21 cellular contexts compared by ENCODE assay signal in the genomic region with DNA sequence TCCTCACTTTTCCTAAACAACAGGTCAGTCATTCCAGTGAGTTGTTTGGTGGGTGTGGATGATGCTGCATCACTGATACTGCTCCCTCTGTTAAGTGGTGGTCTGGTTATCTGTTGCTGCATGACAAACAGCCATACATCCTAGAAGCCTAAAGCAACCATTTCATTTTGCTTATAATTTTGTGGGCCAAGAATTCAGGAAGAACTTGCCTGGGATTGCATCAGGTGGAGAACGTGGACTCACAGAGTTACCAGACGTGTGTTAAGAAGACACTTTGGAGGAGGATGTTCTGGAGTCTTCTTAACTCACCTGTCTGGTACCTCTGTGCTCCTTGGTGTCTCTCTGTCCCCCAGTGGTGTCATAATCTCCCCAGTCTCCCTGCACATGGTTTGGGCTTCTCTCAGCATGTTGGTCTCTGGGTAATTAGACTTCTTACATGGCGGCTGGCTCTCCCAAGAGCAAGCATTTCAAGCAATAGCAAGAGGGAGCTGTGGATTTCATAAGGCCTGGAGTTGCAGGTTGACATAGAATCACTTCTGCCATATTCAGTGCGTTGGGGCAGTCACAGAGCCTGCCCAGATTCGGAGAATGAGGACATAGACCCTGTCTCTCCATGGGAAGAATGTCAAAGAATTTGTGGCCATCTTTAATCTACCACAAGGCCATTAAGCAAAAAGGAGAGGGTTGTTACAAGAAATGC. TPM values are rescaled to one million over a fixed set of nuclear protein-coding genes. Genes with fewer than 3 reads are reported as not detected.
DNase-seq lines count a peak whose midpoint lies in the region; ATAC-seq, FAIRE-seq and TF ChIP-seq lines count a peak whose summit lies in the region.
"Had no signal": no experiment of that assay in that cellular context is flagged by ENCODE, and none has a peak within 500 bp of the region (broad histone marks: within the 10 kb centered on the region; RNA-seq: fewer than 3 reads in every experiment).

No MANE protein-coding gene starts in this region.

- H3K27ac Mint-ChIP-seq in endodermal cell (peak overlapping the region; percentile 32), natural killer cell (peak overlapping the region in 1 of 2 donors; percentile 25)
- peak overlapping the region; percentile 91 for H3K27ac Mint-ChIP-seq in stimulated activated naive B cell treated with anti-CD40 and anti-IgM and Interleukin-4, amounts not matched to agents 10 μg/mL and 1 μg/mL and 100 μg/mL, for 72 hours
- H3K27ac Mint-ChIP-seq: activated CD4-positive, alpha-beta T cell treated with anti-CD3 and anti-CD28 coated beads, Interleukin-2, amount 10 ng/mL, durations not matched to agents 24 days and 14 days; activated CD8-positive, alpha-beta memory T cell treated with anti-CD3 and anti-CD28 coated beads, Interleukin-2, amount 10 ng/mL, durations not matched to agents 7 days and 5 days had no signal

- H3K4me2 ChIP-seq in hepatocyte = no peak overlapping the region

- H2AFZ ChIP-seq in hepatocyte = no peak overlapping the region

- no peak overlapping the region for H3K9ac ChIP-seq in endodermal cell (ENCODE audit: extremely low read depth, low read length, poor library complexity, severe bottlenecking)

- peak; percentile 51 for FAIRE-seq in GM12891 (lab: Jason Lieb, UNC)
- FAIRE-seq: HepG2, TTC549, urothelium cell line had no signal

- no peak for TF ChIP-seq POLR2A in GM12891 (IDR thresholded peaks at IDR 0.05; ENCODE audit: low read depth, low read length)

- H3K9me3 ChIP-seq in SJSA1 (replicated peaks) (no peaks in the 10 kb centered on the region), endodermal cell (ENCODE audit: control insufficient read depth, low read length) (no peaks in the 10 kb centered on the region), hepatocyte (ENCODE audit: low read depth) (no peaks in the 10 kb centered on the region)
- H3K9me3 ChIP-seq: gastroesophageal sphincter had no signal

- H3K9me3 Mint-ChIP-seq in endodermal cell = no peaks in the 10 kb centered on the region
- no peaks in the 10 kb centered on the region for H3K9me3 Mint-ChIP-seq in stimulated activated naive B cell treated with anti-CD40 and anti-IgM and Interleukin-4, amounts not matched to agents 10 μg/mL and 1 μg/mL and 100 μg/mL, for 72 hours
- H3K9me3 Mint-ChIP-seq in natural killer cell = no peaks in the 10 kb centered on the region
- H3K9me3 Mint-ChIP-seq: activated CD4-positive, alpha-beta T cell treated with anti-CD3 and anti-CD28 coated beads, Interleukin-2, amount 10 ng/mL, durations not matched to agents 24 days and 14 days; nephron had no signal

- WGBS in endodermal cell (ENCODE audit: insufficient coverage in 1 of 2, insufficient read length in 1 of 2), 2 experiments = 73 to 93% methylated on average over 3 to 5 of the region's 5 CpGs
- WGBS in hepatocyte (ENCODE audit: low lambda C conversion rate, missing lambda C conversion rate) = over 99% methylated on average over 5 of the region's 5 CpGs

- intact Hi-C loops in natural killer cell (cut with micrococcal nuclease) = loop anchor here (5.0 kb wide), 1 partner anchor 37 kb away; no protein-coding TSS in a partner anchor

- no peaks in the 10 kb centered on the region for H3K36me3 ChIP-seq in SJSA1
- no peaks in the 10 kb centered on the region for H3K36me3 ChIP-seq in endodermal cell (ENCODE audit: control insufficient read depth, insufficient read depth, low read length)
- no peaks in the 10 kb centered on the region for H3K36me3 ChIP-seq in hepatocyte (replicated peaks; ENCODE audit: insufficient read depth, low read depth)
- H3K36me3 ChIP-seq: gastroesophageal sphincter had no signal

- H4K20me1 ChIP-seq in hepatocyte (ENCODE audit: insufficient read depth, poor library complexity, severe bottlenecking) = peaks cover 88% of the 10 kb centered on the region

- peaks cover 100% of the 10 kb centered on the region for H3K79me2 ChIP-seq in hepatocyte

- no peaks in the 10 kb centered on the region for H3K9me2 ChIP-seq in hepatocyte (replicated peaks; ENCODE audit: insufficient read depth)

- DNase-seq in GM12891 (ENCODE audit: insufficient read length, low spot score) (no peak), SJSA1 (ENCODE audit: low read depth in 1 of 2, low spot score in 2 of 2) (no peak), endodermal cell (no peak), islet precursor cell (no peak), natural killer cell (no peak), hepatocyte (ENCODE audit: low spot score) (no peak)
- no peak for DNase-seq in stimulated activated naive B cell treated with anti-CD40 and anti-IgM and Interleukin-4, amounts not matched to agents 10 μg/mL and 1 μg/mL and 100 μg/mL, for 72 hours
- DNase-seq: activated CD4-positive, alpha-beta T cell treated with anti-CD3 and anti-CD28 coated beads, Interleukin-2, amount 10 ng/mL, durations not matched to agents 24 days and 14 days; activated CD8-positive, alpha-beta memory T cell treated with anti-CD3 and anti-CD28 coated beads, Interleukin-2, amount 10 ng/mL, durations not matched to agents 7 days and 5 days; activated effector memory CD4-positive, alpha-beta T cell treated with anti-CD3 and anti-CD28 coated beads, Interleukin-2, amount 50 U/mL, for 16 hours; amygdala; NCI-H1436; NCI-H2171; NCI-H69; SW 1271 had no signal

- TF ChIP-seq CTCF in endodermal cell (conservative IDR thresholded peaks at IDR 0.05) = no peak
- no peak for TF ChIP-seq CTCF in natural killer cell (IDR thresholded peaks at IDR 0.05)
- TF ChIP-seq CTCF in hepatocyte (IDR thresholded peaks at IDR 0.05; ENCODE audit: poor library complexity) = no peak

- peaks cover 4% of the 10 kb centered on the region for H3K4me1 Mint-ChIP-seq in endodermal cell
- H3K4me1 Mint-ChIP-seq in stimulated activated naive B cell treated with anti-CD40 and anti-IgM and Interleukin-4, amounts not matched to agents 10 μg/mL and 1 μg/mL and 100 μg/mL, for 72 hours = peaks cover 44 to 89% of the 10 kb centered on the region in 2 donors
- H3K4me1 Mint-ChIP-seq in natural killer cell = peaks cover 92 to 93% of the 10 kb centered on the region in 2 donors

- H3K4me3 ChIP-seq in SJSA1 = no peak overlapping the region
- H3K4me3 ChIP-seq in endodermal cell (ENCODE audit: low read length) = no peak overlapping the region
- H3K4me3 ChIP-seq in hepatocyte = no peak overlapping the region
- H3K4me3 ChIP-seq: gastroesophageal sphincter had no signal

- H3K27me3 Mint-ChIP-seq in endodermal cell (ENCODE audit: insufficient read depth) (no peaks in the 10 kb centered on the region), natural killer cell (ENCODE audit: low read depth in 2 of 2) (no peaks in the 10 kb centered on the region)
- H3K27me3 Mint-ChIP-seq in stimulated activated naive B cell treated with anti-CD40 and anti-IgM and Interleukin-4, amounts not matched to agents 10 μg/mL and 1 μg/mL and 100 μg/mL, for 72 hours = no peaks in the 10 kb centered on the region
- H3K27me3 Mint-ChIP-seq: activated CD4-positive, alpha-beta T cell treated with anti-CD3 and anti-CD28 coated beads, Interleukin-2, amount 10 ng/mL, durations not matched to agents 24 days and 14 days; activated CD8-positive, alpha-beta memory T cell treated with anti-CD3 and anti-CD28 coated beads, Interleukin-2, amount 10 ng/mL, durations not matched to agents 7 days and 5 days had no signal

- ATAC-seq in stimulated activated naive B cell treated with anti-CD40 and anti-IgM and Interleukin-4, amounts not matched to agents 10 μg/mL and 1 μg/mL and 100 μg/mL, for 72 hours (replicated peaks) = no peak
- ATAC-seq in HG03280 (IDR thresholded peaks at IDR 0.05; ENCODE audit: unreplicated experiment) (no peak), natural killer cell (no peak)
- ATAC-seq: activated CD8-positive, alpha-beta memory T cell treated with anti-CD3 and anti-CD28 coated beads, Interleukin-2, amount 10 ng/mL, durations not matched to agents 7 days and 5 days; gastroesophageal sphincter; HepG2 had no signal

- H3K27ac ChIP-seq in SJSA1 = peak overlapping the region; percentile 22; the same call in 1 of the 2 replicates
- no peak overlapping the region for H3K27ac ChIP-seq in endodermal cell (ENCODE audit: low read depth, low read length)
- H3K27ac ChIP-seq in hepatocyte = no peak overlapping the region
- H3K27ac ChIP-seq: gastroesophageal sphincter had no signal

- no peak overlapping the region for H3K4me3 Mint-ChIP-seq in endodermal cell
- H3K4me3 Mint-ChIP-seq in stimulated activated naive B cell treated with anti-CD40 and anti-IgM and Interleukin-4, amounts not matched to agents 10 μg/mL and 1 μg/mL and 100 μg/mL, for 72 hours = no peak overlapping the region
- H3K4me3 Mint-ChIP-seq in natural killer cell = no peak overlapping the region
- H3K4me3 Mint-ChIP-seq: activated CD4-positive, alpha-beta T cell treated with anti-CD3 and anti-CD28 coated beads, Interleukin-2, amount 10 ng/mL, durations not matched to agents 24 days and 14 days; activated CD8-positive, alpha-beta memory T cell treated with anti-CD3 and anti-CD28 coated beads, Interleukin-2, amount 10 ng/mL, durations not matched to agents 7 days and 5 days; nephron had no signal

- H3K36me3 Mint-ChIP-seq in endodermal cell (ENCODE audit: low read depth) (peaks cover 6% of the 10 kb centered on the region), natural killer cell (no peaks in the 10 kb centered on the region)
- peaks cover 2 to 30% of the 10 kb centered on the region in 2 donors for H3K36me3 Mint-ChIP-seq in stimulated activated naive B cell treated with anti-CD40 and anti-IgM and Interleukin-4, amounts not matched to agents 10 μg/mL and 1 μg/mL and 100 μg/mL, for 72 hours

- H3K4me1 ChIP-seq in SJSA1 (replicated peaks) (peaks cover 31% of the 10 kb centered on the region), endodermal cell (ENCODE audit: control insufficient read depth, insufficient read depth, low read length) (peaks cover 3% of the 10 kb centered on the region), hepatocyte (ENCODE audit: insufficient read depth) (peaks cover 12% of the 10 kb centered on the region)

- H3K27me3 ChIP-seq in SJSA1 (replicated peaks) (no peaks in the 10 kb centered on the region), endodermal cell (ENCODE audit: control insufficient read depth, insufficient read depth, low read length, poor library complexity, severe bottlenecking) (no peaks in the 10 kb centered on the region), hepatocyte (no peaks in the 10 kb centered on the region)
- H3K27me3 ChIP-seq: gastroesophageal sphincter had no signal

TF ChIP-seq in GM12891, 5 proteins besides CTCF, POLR2A, EP300 and RAD21:
- TF ChIP-seq PAX5 (IDR thresholded peaks at IDR 0.05; ENCODE audit: insufficient read depth, low read length, severe bottlenecking) = no peak
- TF ChIP-seq POLR2AphosphoS5 (IDR thresholded peaks at IDR 0.05; ENCODE audit: low read depth, low read length) = no peak
- no peak for TF ChIP-seq POU2F2 (IDR thresholded peaks at IDR 0.05; ENCODE audit: low read depth, low read length)
- TF ChIP-seq TAF1 (IDR thresholded peaks at IDR 0.05; ENCODE audit: low read depth, low read length) = no peak
- TF ChIP-seq SPI1 (IDR thresholded peaks at IDR 0.05; ENCODE audit: low read depth, low read length) = no peak

RNA-seq across cellular contexts. Expression of a gene that starts 20.1 kb away (rescaled TPM):
- 21.5 TPM for polyA plus RNA-seq in GM12891 (2012; ENCODE audit: low read depth, missing spikeins)
- total RNA-seq in SJSA1 (2014; rRNA removed; shearing (Covaris generic)) = 28.0 and 28.5 TPM in 2 replicates
- total RNA-seq in endodermal cell (10 to 100 TPM; 51.5 to 52.5 TPM), natural killer cell (100 to 1,000 TPM; 163 to 187 (median 169) TPM), hepatocyte (55.4 and 61.2 TPM in 2 replicates)
- 64.2 TPM for polyA plus RNA-seq in endodermal cell (2013, experiment 1 of 2)
- 62.6 TPM for polyA plus RNA-seq in endodermal cell (2013, experiment 2 of 2)
- polyA plus RNA-seq in hepatocyte = 25.7 and 30.5 TPM in 2 replicates
